1 cellular context compared by ENCODE assay signal in genomic region chr15:51438526-51438925, GRCh38.
TF ChIP-seq lines count a peak whose summit lies in the region.

No MANE protein-coding gene starts in this region.

TF ChIP-seq in K562, 482 proteins besides CTCF, POLR2A, EP300 and RAD21 (continued from another document):
- no peak for TF ChIP-seq ARID3B (CRISPR knock-in tag; IDR thresholded peaks at IDR 0.05; ENCODE audit: borderline replicate concordance)
- TF ChIP-seq PATZ1 (CRISPR knock-in tag; IDR thresholded peaks at IDR 0.05; ENCODE audit: borderline replicate concordance), result no peak
- TF ChIP-seq ZNF507 (tag; conservative IDR thresholded peaks at IDR 0.05), result peak; percentile 96
TF ChIP-seq in K562: peak in this region for 1.
